8 cellular contexts compared by ENCODE assay signal in genomic region chr10:73096041-73096451, GRCh38. TPM values are rescaled to one million over a fixed set of nuclear protein-coding genes. Genes with fewer than 3 reads are reported as not detected.
DNase-seq lines count a peak whose midpoint lies in the region; ATAC-seq, FAIRE-seq and TF ChIP-seq lines count a peak whose summit lies in the region.

No MANE protein-coding gene starts in this region.

- no peak overlapping the region for H2BK12ac ChIP-seq in H1 (ENCODE audit: low read depth, low read length)

- no peaks in the 10 kb centered on the region for H3K36me3 ChIP-seq in H1 (ENCODE audit: control insufficient read depth in 2 of 4, insufficient read depth in 4 of 4, low read length in 3 of 4)
- no peaks in the 10 kb centered on the region for H3K36me3 ChIP-seq in mesodermal cell (ENCODE audit: control insufficient read depth, insufficient read depth, low read length)

- no peak for TF ChIP-seq POLR2A in H1 (IDR thresholded peaks at IDR 0.05; ENCODE audit: control extremely low read depth in 1 of 2, low read depth in 2 of 2, low read length in 2 of 2)

- POLR2A ChIA-PET in H1 (lab: Charles Lee; ENCODE audit: partially characterized antibody): interaction anchor here (0.7 to 8.0 kb wide), 17 partner anchors 9 to 742 kb away, joined by 3 to 82 read pairs (median 5); partner anchors contain the start of gene NUDT13

- ATAC-seq in HG02884 (IDR thresholded peaks at IDR 0.05; ENCODE audit: unreplicated experiment): peak; percentile 29

- H3K79me2 ChIP-seq in H1 (ENCODE audit: control insufficient read depth in 1 of 2, insufficient read depth in 2 of 2, low read length in 2 of 2): peaks cover 0 to 34% of the 10 kb centered on the region in 2 experiments; a peak in 3 of 4 replicates

- 0 out of 2 replicates have a peak overlapping the region, but pooled peaks have one; percentile 97 for H4K8ac ChIP-seq in H1 (ENCODE audit: extremely low read depth, insufficient read depth, low read length)

- no peak overlapping the region for H3K23ac ChIP-seq in H1 (ENCODE audit: insufficient read length)

- peak overlapping the region; percentile 44 to 79 (median 73) for H3K9ac ChIP-seq in H1 (replicated peaks in 1 of 4; ENCODE audit: extremely low read depth in 1 of 4, low read depth in 3 of 4, low read length in 3 of 4)

- DNase-seq in DMS153 treated with DMSO at 0.1 percent for 48 hours (lab: John Stamatoyannopoulos, UW; ENCODE audit: unreplicated experiment): peak; percentile 65
- DNase-seq in DMS153 (lab: John Stamatoyannopoulos, UW): no peak
- DNase-seq in NCI-H69 (lab: John Stamatoyannopoulos, UW): peak; percentile 81
- peak; percentile 38 to 53 for DNase-seq in activated CD8-positive, alpha-beta memory T cell treated with anti-CD3 and anti-CD28 coated beads for 4 hours (ENCODE audit: low read depth in 2 of 2)
- DNase-seq in H1 (ENCODE audit: low read depth in 1 of 2, low spot score in 2 of 2): peak; percentile 41 to 75
- peak; percentile 20 to 45 for DNase-seq in stimulated activated CD8-positive, alpha-beta memory T cell treated with anti-CD3 and anti-CD28 coated beads, Interleukin-4, amount 100 ng/mL, for 1 hour (ENCODE audit: low read depth in 2 of 2, low spot score in 1 of 2)

- H3K14ac ChIP-seq in H1 (ENCODE audit: insufficient read length): no peak overlapping the region

- H3K4ac ChIP-seq in H1 (replicated peaks; ENCODE audit: insufficient read length, low read depth, low read length): no peak overlapping the region

- H3K79me1 ChIP-seq in H1 (ENCODE audit: low read depth, low read length): peaks cover 4% of the 10 kb centered on the region; the same call in 1 of the 2 replicates

- peak overlapping the region; percentile 71 for H3K56ac ChIP-seq in H1 (replicated peaks; ENCODE audit: insufficient read length, low read depth, low read length)

- H2BK5ac ChIP-seq in H1 (ENCODE audit: low read depth, low read length): peak overlapping the region; percentile 80; the same call in 1 of the 2 replicates

- CTCF ChIA-PET in H1 (lab: Charles Lee; ENCODE audit: partially characterized antibody): interaction anchor here (0.6 to 6.9 kb wide), 9 partner anchors 13 to 315 kb away, joined by 3 to 41 read pairs (median 4); partner anchors contain the start of gene NUDT13

- H3K4me3 ChIP-seq in H1 (ENCODE audit: extremely low read depth in 1 of 4, insufficient read depth in 2 of 4, low read depth in 3 of 4, low read length in 4 of 4) (peak overlapping the region; percentile 50 to 89 (median 78)), mesodermal cell (ENCODE audit: extremely low read depth, insufficient read depth, low read length, poor library complexity, severe bottlenecking) (peak overlapping the region; percentile 98)

- H4K91ac ChIP-seq in H1 (replicated peaks; ENCODE audit: insufficient read length, low read length): peak overlapping the region; percentile 23

- no peaks in the 10 kb centered on the region; the same call in 1 of the 2 replicates for H3K23me2 ChIP-seq in H1 (ENCODE audit: low read depth, low read length)

- H2BK120ac ChIP-seq in H1 (replicated peaks; ENCODE audit: low read depth, low read length): peak overlapping the region; percentile 13

- 0 out of 2 replicates have a peak overlapping the region, but pooled peaks have one; percentile 50 for H2BK15ac ChIP-seq in H1 (ENCODE audit: low read length)

- no peak for TF ChIP-seq RAD21 in H1 (IDR thresholded peaks at IDR 0.05 in 1 of 2, conservative IDR thresholded peaks at IDR 0.05 in 1 of 2; ENCODE audit: low read depth in 2 of 2, low read length in 2 of 2)

- H2AFZ ChIP-seq in H1 (ENCODE audit: low read length): peak overlapping the region; percentile 65; the same call in 1 of the 2 replicates

- WGBS in H1 (ENCODE audit: extremely low coverage in 1 of 2, insufficient coverage in 1 of 2, insufficient read length in 1 of 2, insufficient replicate concordance in 2 of 2, low coverage in 1 of 2, low lambda C conversion rate in 2 of 2, missing lambda C conversion rate in 1 of 2), 2 experiments: 2% methylated on average over 29 of the region's 29 CpGs; no CpG with 5 or more reads in 1 of the 2 experiments
- WGBS in mesodermal cell (ENCODE audit: insufficient coverage in 2 of 2), 2 experiments: 0 to 1% methylated on average over 16 to 24 of the region's 29 CpGs

- H3K18ac ChIP-seq in H1 (ENCODE audit: extremely low read depth, low read length): peak overlapping the region; percentile 81

- H4K5ac ChIP-seq in H1 (ENCODE audit: insufficient read length, low read depth, low read length): peak overlapping the region; percentile 49

- H4K20me1 ChIP-seq in H1 (replicated peaks in 1 of 2; ENCODE audit: control insufficient read depth in 1 of 2, insufficient read depth in 2 of 2, low read length in 2 of 2): no peaks in the 10 kb centered on the region

- H3K4me2 ChIP-seq in H1 (ENCODE audit: insufficient read depth in 1 of 2, low read depth in 2 of 2, low read length in 2 of 2): peak overlapping the region; percentile 78 to 87

- H3K4me1 ChIP-seq in H1 (replicated peaks in 1 of 4; ENCODE audit: control insufficient read depth in 3 of 4, insufficient read depth in 4 of 4, low read length in 3 of 4) (peaks cover 0 to 2% (median 0%) of the 10 kb centered on the region in 4 experiments; a peak in 1 of 7 replicates), mesodermal cell (ENCODE audit: control insufficient read depth, insufficient read depth, low read length, poor library complexity, severe bottlenecking) (peaks cover 4% of the 10 kb centered on the region)

- FAIRE-seq in H1 (lab: Jason Lieb, UNC): no peak

- H2BK20ac ChIP-seq in H1 (ENCODE audit: low read length): no peak overlapping the region

- no peak for TF ChIP-seq CTCF in H1 (IDR thresholded peaks at IDR 0.05; ENCODE audit: control extremely low read depth in 1 of 3, insufficient read depth in 1 of 3, low read depth in 1 of 3, low read length in 3 of 3)

- no peak overlapping the region for H2AK5ac ChIP-seq in H1 (ENCODE audit: low read depth, low read length)

- no peaks in the 10 kb centered on the region for H3K9me3 ChIP-seq in H1 (ENCODE audit: insufficient read depth in 2 of 2, low read depth in 1 of 2, low read length in 1 of 2)
- H3K9me3 ChIP-seq in mesodermal cell (ENCODE audit: control insufficient read depth, low read length): no peaks in the 10 kb centered on the region

- H3K27ac ChIP-seq in H1 (ENCODE audit: low read depth, low read length) (peak overlapping the region; percentile 78; the same call in 1 of the 2 replicates), mesodermal cell (ENCODE audit: low read depth, low read length, severe bottlenecking) (peak overlapping the region; percentile 98)

- no peaks in the 10 kb centered on the region for H3K27me3 ChIP-seq in H1 (replicated peaks in 1 of 4; ENCODE audit: control insufficient read depth in 3 of 4, extremely low read depth in 1 of 4, insufficient read depth in 3 of 4, low read length in 3 of 4)

- no peak for TF ChIP-seq EP300 in H1 (IDR thresholded peaks at IDR 0.05; ENCODE audit: borderline replicate concordance in 1 of 2, low read depth in 2 of 2, low read length in 2 of 2)

TF ChIP-seq in H1, 55 proteins besides CTCF, POLR2A, EP300 and RAD21 (continues in another document):
- TF ChIP-seq POU5F1 (IDR thresholded peaks at IDR 0.05; ENCODE audit: low read depth, low read length) (no peak), BRCA1 (IDR thresholded peaks at IDR 0.05; ENCODE audit: low read depth, low read length) (no peak), TAF1 (IDR thresholded peaks at IDR 0.05; ENCODE audit: low read depth, low read length) (peak; percentile 67; the same call in 1 of the 2 replicates), TAF7 (optimal IDR thresholded peaks at IDR 0.05; ENCODE audit: borderline replicate concordance, low read depth, low read length) (no peak), FOSL1 (IDR thresholded peaks at IDR 0.05; ENCODE audit: insufficient read depth, low read depth, low read length) (no peak)

RNA-seq across cellular contexts. Expression of gene P4HA1, which starts 0.6 kb away (rescaled TPM):
- total RNA-seq in H1 (2021; fragmentation: NEBNext Ultra II Directional; extraction: Animal tissue kit (Norgen Biotek cat#: 25700)): 25.3 and 25.7 TPM in 2 replicates
- polyA plus RNA-seq in H1 (2011; rRNA removed): 6.7 and 12.0 TPM in 2 replicates
- 18.8 TPM for polyA plus RNA-seq in H1 (2011; cell fraction: cytosol; rRNA removed)
- 4.6 TPM for polyA plus RNA-seq in H1 (2011; cell fraction: nucleus; rRNA removed)
- polyA plus RNA-seq in H1 (2012, experiment 1 of 2): 14.5 to 23.7 TPM (median 15.0 TPM) in 4 replicates
- 2.5 TPM for polyA plus RNA-seq in H1 (2012, experiment 2 of 2)
- polyA plus RNA-seq in H1 (2013, experiment 1 of 2): 53.0 TPM
- 53.0 TPM for polyA plus RNA-seq in H1 (2013, experiment 2 of 2)
- polyA minus RNA-seq in H1 (2011; rRNA and poly(A)+ RNA removed): 15.6 and 23.5 TPM in 2 replicates
- 14.9 TPM for polyA minus RNA-seq in H1 (2011; cell fraction: cytosol; rRNA and poly(A)+ RNA removed)
- polyA minus RNA-seq in H1 (2011; cell fraction: nucleus; rRNA and poly(A)+ RNA removed): 13.6 TPM
- polyA plus RNA-seq in mesodermal cell (2013, experiment 1 of 2): 114 TPM
- polyA plus RNA-seq in mesodermal cell (2013, experiment 2 of 2): 124 TPM

RNA-seq across cellular contexts. Expression of gene NUDT13, which starts 14.2 kb away (rescaled TPM):
- 1.5 and 1.9 TPM in 2 replicates for total RNA-seq in H1 (2021; fragmentation: NEBNext Ultra II Directional; extraction: Animal tissue kit (Norgen Biotek cat#: 25700))
- 0.83 and 1.9 TPM in 2 replicates for polyA plus RNA-seq in H1 (2011; rRNA removed)
- 2.8 TPM for polyA plus RNA-seq in H1 (2011; cell fraction: cytosol; rRNA removed)
- polyA plus RNA-seq in H1 (2011; cell fraction: nucleus; rRNA removed): 1.9 TPM
- 2.6 to 3.9 TPM (median 3.4 TPM) in 4 replicates for polyA plus RNA-seq in H1 (2012, experiment 1 of 2)
- polyA plus RNA-seq in H1 (2012, experiment 2 of 2): 0.35 TPM
- polyA plus RNA-seq in H1 (2013, experiment 1 of 2): 1.8 TPM
- polyA plus RNA-seq in H1 (2013, experiment 2 of 2): 2.1 TPM
- 1.2 and 2.4 TPM in 2 replicates for polyA minus RNA-seq in H1 (2011; rRNA and poly(A)+ RNA removed)
- polyA minus RNA-seq in H1 (2011; cell fraction: cytosol; rRNA and poly(A)+ RNA removed): 0.95 TPM
- polyA minus RNA-seq in H1 (2011; cell fraction: nucleus; rRNA and poly(A)+ RNA removed): 1.6 TPM
- polyA plus RNA-seq in mesodermal cell (2013, experiment 1 of 2): 0.88 TPM
- 1.2 TPM for polyA plus RNA-seq in mesodermal cell (2013, experiment 2 of 2)
